Comparison of ENCODE assay signal across 1 cellular context in genomic region chr17:35129154-35129972, GRCh38.
A peak's percentile ranks its signal among the peaks of the same experiment; 100 is the strongest.
TF ChIP-seq lines count a peak whose summit lies in the region.

No MANE protein-coding gene starts in this region.

TF ChIP-seq in K562, 482 proteins besides CTCF, POLR2A, EP300 and RAD21:
- TF ChIP-seq ADNP (tag; IDR thresholded peaks at IDR 0.05) (no peak), POLR2AphosphoS2 (IDR thresholded peaks at IDR 0.05; ENCODE audit: low read length) (peak; percentile 77; the same call in 1 of the 2 replicates), IRF1 (CRISPR knock-in tag; IDR thresholded peaks at IDR 0.05; ENCODE audit: borderline replicate concordance) (no peak), XRCC5 (IDR thresholded peaks at IDR 0.05; ENCODE audit: low read depth, low read length) (no peak), HNRNPUL1 (IDR thresholded peaks at IDR 0.05; ENCODE audit: low read length) (0 out of 2 replicates have a peak, but pooled peaks have one; percentile 28), NR4A1 (CRISPR knock-in tag; IDR thresholded peaks at IDR 0.05) (no peak), NR4A1 (tag; IDR thresholded peaks at IDR 0.05) (no peak), POLR2G (IDR thresholded peaks at IDR 0.05; ENCODE audit: low read depth, low read length) (0 out of 2 replicates have a peak, but pooled peaks have one; percentile 24), SUPT5H (IDR thresholded peaks at IDR 0.05) (peak; percentile 38; the same call in 1 of the 2 replicates), ZNF146 (CRISPR knock-in tag; IDR thresholded peaks at IDR 0.05; ENCODE audit: unreplicated experiment) (no peak)
- TF ChIP-seq, protein P1, sequence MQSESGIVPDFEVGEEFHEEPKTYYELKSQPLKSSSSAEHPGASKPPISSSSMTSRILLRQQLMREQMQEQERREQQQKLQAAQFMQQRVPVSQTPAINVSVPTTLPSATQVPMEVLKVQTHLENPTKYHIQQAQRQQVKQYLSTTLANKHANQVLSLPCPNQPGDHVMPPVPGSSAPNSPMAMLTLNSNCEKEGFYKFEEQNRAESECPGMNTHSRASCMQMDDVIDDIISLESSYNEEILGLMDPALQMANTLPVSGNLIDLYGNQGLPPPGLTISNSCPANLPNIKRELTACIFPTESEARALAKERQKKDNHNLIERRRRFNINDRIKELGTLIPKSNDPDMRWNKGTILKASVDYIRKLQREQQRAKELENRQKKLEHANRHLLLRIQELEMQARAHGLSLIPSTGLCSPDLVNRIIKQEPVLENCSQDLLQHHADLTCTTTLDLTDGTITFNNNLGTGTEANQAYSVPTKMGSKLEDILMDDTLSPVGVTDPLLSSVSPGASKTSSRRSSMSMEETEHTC (IDR thresholded peaks at IDR 0.05) = no peak
